In the genomic region with DNA sequence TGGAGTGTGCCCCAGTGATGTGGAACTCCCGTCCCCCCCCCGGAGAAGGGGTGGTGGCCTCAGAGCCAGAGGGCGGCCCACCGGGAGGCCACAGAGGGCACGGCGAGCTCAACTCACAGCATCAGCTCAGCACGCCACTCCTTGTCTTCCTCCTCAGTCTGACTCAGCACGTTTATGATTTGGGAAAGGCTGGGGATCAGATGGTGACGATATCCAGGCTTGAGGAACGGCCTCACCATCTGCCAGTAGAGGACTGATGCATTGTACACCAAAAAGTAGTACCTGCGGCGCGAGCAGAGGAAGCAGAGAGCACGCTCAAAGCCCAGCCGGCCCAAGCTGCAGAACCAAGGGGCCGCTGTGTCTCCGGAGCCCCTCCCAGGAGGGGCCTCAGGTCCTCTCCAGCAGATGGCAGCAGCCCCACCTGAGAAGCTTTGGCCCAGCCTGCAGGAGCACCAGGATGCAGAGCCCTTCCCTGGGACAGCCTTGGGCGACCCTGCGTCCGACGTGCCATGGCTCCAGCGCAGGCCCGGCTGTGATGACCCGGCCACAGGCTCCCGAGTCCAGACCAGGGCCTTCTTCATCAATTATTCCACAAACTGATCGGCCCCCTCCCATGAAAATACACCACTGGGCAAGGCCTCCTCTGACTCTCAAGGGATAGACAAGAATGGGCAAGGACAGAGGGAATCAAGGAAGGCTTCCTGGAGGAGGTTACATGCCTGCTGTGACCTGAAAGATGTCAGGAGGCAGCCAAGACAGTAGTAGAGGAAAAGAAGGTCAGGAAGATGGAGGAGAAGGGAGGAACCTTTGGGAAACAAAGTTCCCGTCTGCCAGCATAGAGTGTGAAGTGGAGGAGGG, we compare ENCODE assay signal across 11 cellular contexts. TPM values are rescaled to one million over a fixed set of nuclear protein-coding genes. Genes with fewer than 3 reads are reported as not detected.
DNase-seq lines count a peak whose midpoint lies in the region; ATAC-seq, FAIRE-seq and TF ChIP-seq lines count a peak whose summit lies in the region.
"Had no signal": no experiment of that assay in that cellular context is flagged by ENCODE, and none has a peak within 500 bp of the region (broad histone marks: within the 10 kb centered on the region; RNA-seq: fewer than 3 reads in every experiment).

No MANE protein-coding gene starts in this region.

- H3K27me3 Mint-ChIP-seq in HFFc6 (ENCODE audit: insufficient read depth) (peaks cover 9% of the 10 kb centered on the region), neural crest cell (ENCODE audit: low read depth) (peaks cover 15% of the 10 kb centered on the region)

- H3K27ac ChIP-seq in GM12878 (ENCODE audit: control insufficient read depth, insufficient read depth) (no peak overlapping the region), mammary epithelial cell (ENCODE audit: insufficient read depth, low read depth, low read length) (no peak overlapping the region)

- RAD21 ChIA-PET in GM12878 (lab: Charles Lee; ENCODE audit: unreplicated experiment): no interaction called here

- dilution Hi-C loops in mammary epithelial cell (cut with HindIII; ENCODE audit: low sequenced_read_pairs): no loop called here

- no peak for TF ChIP-seq EP300 in GM12878 (IDR thresholded peaks at IDR 0.05; ENCODE audit: borderline replicate concordance in 1 of 2, control insufficient read depth in 1 of 2, low read depth in 2 of 2, low read length in 2 of 2)

- FAIRE-seq in GM12878 (lab: Jason Lieb, UNC): no peak
- FAIRE-seq: islet of Langerhans had no signal

- H3K4me3 ChIP-seq in GM12878 (no peak overlapping the region), mammary epithelial cell (replicated peaks in 1 of 3; ENCODE audit: insufficient read depth in 1 of 3, low read depth in 2 of 3, low read length in 3 of 3) (no peak overlapping the region)

- DNase-seq in NCI-H82 (lab: John Stamatoyannopoulos, UW): peak; percentile 25
- DNase-seq in NCI-H82 treated with DMSO at 0.1 percent for 48 hours (lab: John Stamatoyannopoulos, UW; ENCODE audit: unreplicated experiment): no peak
- DNase-seq in HFFc6: no peak
- DNase-seq in GM12878 (ENCODE audit: low read depth, low spot score): no peak
- DNase-seq in neural crest cell (ENCODE audit: low read depth, low spot score): no peak
- DNase-seq in mammary epithelial cell: no peak
- DNase-seq in AML-193 (lab: John Stamatoyannopoulos, UW): no peak
- DNase-seq: CD8-positive, alpha-beta memory T cell; stimulated activated CD4-positive, alpha-beta T cell treated with anti-CD3 and anti-CD28 coated beads, Interleukin-4, amount 100 ng/mL, for 24 hours had no signal

- intact Hi-C loops in GM12878 (cut with micrococcal nuclease; ENCODE audit: unreplicated experiment): no loop called here
- intact Hi-C loops in mammary epithelial cell (cut with micrococcal nuclease): no loop called here

- peaks cover 10% of the 10 kb centered on the region for H3K4me1 ChIP-seq in GM12878 (ENCODE audit: control insufficient read depth, insufficient read depth, low read length)
- H3K4me1 ChIP-seq in mammary epithelial cell (ENCODE audit: insufficient read depth, low read length): no peaks in the 10 kb centered on the region

- TF ChIP-seq POLR2A in GM12878 (IDR thresholded peaks at IDR 0.05; ENCODE audit: low read depth, low read length): no peak

- no peak overlapping the region for H3K4me3 Mint-ChIP-seq in HFFc6
- no peak overlapping the region for H3K4me3 Mint-ChIP-seq in neural crest cell

- WGBS in GM12878 (ENCODE audit: insufficient coverage, insufficient replicate concordance, low lambda C conversion rate, missing lambda C conversion rate): 40% methylated on average over 27 of the region's 27 CpGs
- WGBS in mammary epithelial cell (ENCODE audit: low coverage, missing lambda C conversion rate): 80% methylated on average over 24 of the region's 27 CpGs

- SMC1A ChIA-PET in GM12878 (lab: Charles Lee; ENCODE audit: uncharacterized antibody, unreplicated experiment): no interaction called here

- ATAC-seq in GM12878: 0 out of 3 replicates have a peak, but pooled peaks have one; percentile 21
- no peak for ATAC-seq in GM18520 (IDR thresholded peaks at IDR 0.05; ENCODE audit: unreplicated experiment)

- no peaks in the 10 kb centered on the region for H4K20me1 ChIP-seq in GM12878 (ENCODE audit: control insufficient read depth, insufficient read depth)
- no peaks in the 10 kb centered on the region for H4K20me1 ChIP-seq in mammary epithelial cell (ENCODE audit: insufficient read depth, low read length)

- CTCF ChIA-PET in GM12878 (lab: Yijun Ruan, JAX): no interaction called here
- CTCF ChIA-PET in mammary epithelial cell (lab: Charles Lee; ENCODE audit: low non-redundant PET): no interaction called here

- H3K27ac Mint-ChIP-seq in HFFc6 (no peak overlapping the region), neural crest cell (ENCODE audit: unreplicated experiment) (no peak overlapping the region)

- H3K4me2 ChIP-seq in GM12878 (ENCODE audit: control insufficient read depth, insufficient read depth): no peak overlapping the region
- H3K4me2 ChIP-seq in mammary epithelial cell (ENCODE audit: insufficient read depth, low read depth, low read length): no peak overlapping the region

- TF ChIP-seq RAD21 in GM12878 (IDR thresholded peaks at IDR 0.05; ENCODE audit: insufficient read depth, low read depth, low read length): no peak

- POLR2A ChIA-PET in GM12878 (lab: Charles Lee): no interaction called here

- TF ChIP-seq CTCF in HFFc6 (IDR thresholded peaks at IDR 0.05) (peak; percentile 65; the same call in 1 of the 2 replicates), GM12878 (IDR thresholded peaks at IDR 0.05 in 2 of 3, conservative IDR thresholded peaks at IDR 0.05 in 1 of 3; ENCODE audit: control insufficient read depth in 2 of 3, extremely low read depth in 1 of 3, insufficient read depth in 1 of 3, low read depth in 3 of 3, low read length in 3 of 3) (peak; percentile 14 to 15 (median 15); a peak in 3 of 6 replicates), neural crest cell (conservative IDR thresholded peaks at IDR 0.05) (peak; percentile 52), mammary epithelial cell (conservative IDR thresholded peaks at IDR 0.05 in 1 of 2, IDR thresholded peaks at IDR 0.05 in 1 of 2; ENCODE audit: extremely low read depth in 1 of 2, insufficient read depth in 1 of 2, low read depth in 1 of 2, low read length in 2 of 2) (no peak)

- H3K9ac ChIP-seq in GM12878 (ENCODE audit: control insufficient read depth, insufficient read depth, low read length) (no peak overlapping the region), mammary epithelial cell (ENCODE audit: insufficient read depth, low read length) (no peak overlapping the region)

- H3K36me3 ChIP-seq in GM12878 (ENCODE audit: control insufficient read depth in 2 of 2, insufficient read depth in 2 of 2, low read length in 1 of 2): no peaks in the 10 kb centered on the region
- no peaks in the 10 kb centered on the region for H3K36me3 ChIP-seq in mammary epithelial cell (ENCODE audit: insufficient read depth, low read length)

- H3K27me3 ChIP-seq in GM12878 (replicated peaks in 1 of 2; ENCODE audit: control insufficient read depth in 2 of 2, insufficient read depth in 2 of 2, low read length in 1 of 2) (peaks cover 0 to 2% of the 10 kb centered on the region in 2 experiments; a peak in 2 of 4 replicates), mammary epithelial cell (ENCODE audit: insufficient read depth, low read length) (no peaks in the 10 kb centered on the region)

- BruUV-seq in GM12878 (replicated peaks; lab: Mats Ljungman, UMichigan) (no TSS peak), mammary epithelial cell (replicated peaks; lab: Mats Ljungman, UMichigan) (no TSS peak)

- H3K9me3 Mint-ChIP-seq in HFFc6: no peaks in the 10 kb centered on the region
- no peaks in the 10 kb centered on the region for H3K9me3 Mint-ChIP-seq in neural crest cell
- H3K9me3 Mint-ChIP-seq: CD8-positive, alpha-beta memory T cell had no signal

- H3K9me3 ChIP-seq in GM12878 (replicated peaks; ENCODE audit: control insufficient read depth, insufficient read depth, low read length) (no peaks in the 10 kb centered on the region; the same call in 2 of the 3 replicates), mammary epithelial cell (replicated peaks; ENCODE audit: insufficient read depth, low read length) (peaks cover 18% of the 10 kb centered on the region)

- H3K4me1 Mint-ChIP-seq in HFFc6 (ENCODE audit: low read depth) (peaks cover 5% of the 10 kb centered on the region; the same call in 1 of the 2 replicates), neural crest cell (peaks cover 5% of the 10 kb centered on the region)

- no peaks in the 10 kb centered on the region for H3K79me2 ChIP-seq in GM12878 (ENCODE audit: control insufficient read depth, insufficient read depth, low read length)
- no peaks in the 10 kb centered on the region for H3K79me2 ChIP-seq in mammary epithelial cell (ENCODE audit: insufficient read depth, low read length)

- in situ Hi-C loops in GM12878 (cut with MboI): no loop called here
- in situ Hi-C loops in mammary epithelial cell (cut with MboI; ENCODE audit: low sequenced_read_pairs in 2 of 2): no loop called here

- no peak overlapping the region for H2AFZ ChIP-seq in GM12878 (ENCODE audit: control insufficient read depth, low read depth, low read length)
- no peak overlapping the region for H2AFZ ChIP-seq in mammary epithelial cell (ENCODE audit: low read depth, low read length)

- H3K36me3 Mint-ChIP-seq in HFFc6 (ENCODE audit: low read depth): no peaks in the 10 kb centered on the region
- H3K36me3 Mint-ChIP-seq in neural crest cell (ENCODE audit: low read depth): no peaks in the 10 kb centered on the region
- H3K36me3 Mint-ChIP-seq: CD8-positive, alpha-beta memory T cell had no signal

RNA-seq across cellular contexts. Expression of gene CFAP46, which starts 3.7 kb away (rescaled TPM):
- 1 to 10 TPM in 2 of 6 experiments, under 1 TPM in 3, not detected in 1; 0.31 to 1.4 (median 0.32) TPM for total RNA-seq in HFFc6 (2021; fragmentation: NEBNext Ultra II Directional; extraction: Animal tissue kit (Norgen Biotek cat#: 25700))
- total RNA-seq in GM12878 (2013; cell fraction: nucleolus; rRNA removed): not detected in 2 replicates
- total RNA-seq in GM12878 (2014; rRNA removed): not detected in 2 replicates
- total RNA-seq in GM12878 (2014; rRNA removed; fragmentation: Illumina TruSeq; extraction: Trizol): not detected in 2 replicates
- not detected in 2 replicates for total RNA-seq in GM12878 (2021)
- not detected for polyA plus RNA-seq in GM12878 (2011; ENCODE audit: low read depth)
- 0.01 TPM in 1 of 2 replicates, not detected in the other for polyA plus RNA-seq in GM12878 (2011; rRNA removed)
- 0.03 TPM in 2 replicates for polyA plus RNA-seq in GM12878 (2011; cell fraction: cytosol; rRNA removed)
- 0.07 and 0.22 TPM in 2 replicates for polyA plus RNA-seq in GM12878 (2011; cell fraction: nucleus; rRNA removed)
- polyA plus RNA-seq in GM12878 (2012): 0.19 and 0.39 TPM in 2 replicates
- not detected in 2 replicates for polyA plus RNA-seq in GM12878 (2014; fragmentation: Illumina TruSeq; extraction: Trizol)
- polyA plus RNA-seq in GM12878 (2014; fragmentation: Nextera tagmentation; extraction: Ambion mirVana): not detected
- polyA plus RNA-seq in GM12878 (2014; rRNA removed): 0.18 TPM in 1 of 2 replicates, not detected in the other
- under 1 TPM in 1 of 2 experiments, not detected in 1; 0.03 TPM for polyA plus RNA-seq in GM12878 (2016; fragmentation: Nextera tagmentation; extraction: Ambion mirVana)
- polyA minus RNA-seq in GM12878 (2011; rRNA and poly(A)+ RNA removed): 0.10 TPM in 1 of 2 replicates, not detected in the other
- polyA minus RNA-seq in GM12878 (2011; cell fraction: cytosol; rRNA and poly(A)+ RNA removed): not detected in 2 replicates
- 0.12 and 0.48 TPM in 2 replicates for polyA minus RNA-seq in GM12878 (2011; cell fraction: nucleus; rRNA and poly(A)+ RNA removed)
- total RNA-seq in neural crest cell: 3.7 and 4.4 TPM in 2 replicates
- under 1 TPM in 1 of 2 donors, not detected in 1; 0.33 TPM for total RNA-seq in mammary epithelial cell
- polyA plus RNA-seq in mammary epithelial cell: not detected
- polyA minus RNA-seq in mammary epithelial cell: not detected
- polyA plus RNA-seq: CD8-positive, alpha-beta memory T cell had no signal

Comparison
In these comparisons a context has a peak if more than half of its experiments do, and no peak if none do; other contexts are left out.
1. CTCF ChIP-seq: peak in HFFc6 (single experiment), GM12878 (3 of 3) and neural crest cell (single experiment); none in mammary epithelial cell (0 of 2).